9 cellular contexts compared by ENCODE assay signal in the genomic region with DNA sequence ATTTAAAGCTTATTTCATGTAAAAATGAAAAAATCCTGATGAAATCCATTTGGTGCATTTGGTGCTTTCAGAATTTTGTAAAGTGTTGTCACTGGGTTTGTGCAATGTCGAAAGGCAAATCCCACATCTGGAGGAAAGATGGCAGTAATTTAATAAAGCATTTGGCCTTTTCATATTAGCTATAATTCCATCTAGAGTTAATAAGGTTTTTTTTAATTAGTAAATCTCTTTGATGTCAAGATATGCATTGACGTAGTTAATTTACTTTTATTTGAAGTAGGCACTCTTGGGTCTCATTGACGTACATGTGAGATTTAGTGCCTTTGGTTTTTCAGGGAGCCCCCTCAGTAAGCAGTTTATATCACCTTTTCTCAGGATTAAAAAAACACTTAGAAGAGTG.
"Had no signal": no experiment of that assay in that cellular context is flagged by ENCODE, and none has a peak within 500 bp of the region (broad histone marks: within the 10 kb centered on the region; RNA-seq: fewer than 3 reads in every experiment).

No MANE protein-coding gene starts in this region.

- H3K36me3 ChIP-seq: HAP-1 had no signal

- H2AFZ ChIP-seq: GM23248, GM23338 had no signal

- DNase-seq: GM23248, GOT3, H7, H9, HCEC 1CT, HFFc6 had no signal

- H3K9me3 ChIP-seq: HAP-1 had no signal

- ATAC-seq: GM23338, HCT116 had no signal

- H3K4me1 ChIP-seq: HAP-1 had no signal

- H3K9ac ChIP-seq: GM23248 had no signal

- H3K4me3 ChIP-seq: GM23248, GM23338, HAP-1 had no signal

- H3K27ac ChIP-seq: GM23248 had no signal

- H3K4me2 ChIP-seq: GM23338 had no signal
